ENCODE assay signal across 2 cellular contexts in genomic region chr10:84214046-84214572, GRCh38.
TF ChIP-seq lines count a peak whose summit lies in the region.

No MANE protein-coding gene starts in this region.

TF ChIP-seq in A549, 52 proteins besides CTCF, POLR2A, EP300 and RAD21:
- TF ChIP-seq CHD2 (IDR thresholded peaks at IDR 0.05; ENCODE audit: low read length, partially characterized antibody) (no peak), JUNB (IDR thresholded peaks at IDR 0.05) (no peak)

TF ChIP-seq in K562, 482 proteins besides CTCF, POLR2A, EP300 and RAD21:
- TF ChIP-seq MCM3 (IDR thresholded peaks at IDR 0.05) (no peak), ZNF778 (CRISPR knock-in tag; IDR thresholded peaks at IDR 0.05) (no peak), ZNF707 (CRISPR knock-in tag; conservative IDR thresholded peaks at IDR 0.05) (no peak)
TF ChIP-seq in K562: peak in this region for 0.
